24 cellular contexts compared by ENCODE assay signal in the genomic region with DNA sequence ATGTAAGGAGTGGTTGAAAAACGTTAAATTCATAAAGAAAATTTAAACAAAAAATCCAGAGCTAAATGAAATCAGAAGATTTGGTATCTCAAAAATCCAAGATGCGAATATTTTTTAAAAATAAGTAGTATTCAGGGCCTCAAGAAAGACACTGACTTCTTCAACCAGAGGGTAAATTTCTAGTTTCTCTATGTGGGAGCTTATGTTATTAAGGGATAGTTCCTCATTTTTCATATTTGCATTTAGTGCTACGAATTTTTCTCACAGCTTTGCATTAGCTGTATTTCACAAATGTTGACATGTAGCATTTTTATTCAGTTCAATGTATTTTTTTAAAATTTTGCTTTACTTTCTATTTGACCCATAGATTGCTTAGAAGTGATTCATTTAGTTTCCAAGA.
DNase-seq lines count a peak whose midpoint lies in the region; ATAC-seq and TF ChIP-seq lines count a peak whose summit lies in the region.
"Had no signal": no experiment of that assay in that cellular context is flagged by ENCODE, and none has a peak within 500 bp of the region (broad histone marks: within the 10 kb centered on the region; RNA-seq: fewer than 3 reads in every experiment).

No MANE protein-coding gene starts in this region.

- no peaks in the 10 kb centered on the region for H3K36me3 Mint-ChIP-seq in stimulated activated memory B cell treated with anti-CD40 and anti-IgM and Interleukin-4, amounts not matched to agents 10 μg/mL and 1 μg/mL and 100 μg/mL, for 72 hours

- DNase-seq in NAMALWA (ENCODE audit: low spot score) (peak; percentile 16), retina (no peak), gastrocnemius medialis (no peak), uterus (no peak)
- DNase-seq: CD4-positive, alpha-beta T cell; COR-L47; DMS 273 treated with DMSO at 0.1 percent for 48 hours; DMS79 treated with DMSO at 0.1 percent for 48 hours; H7; HFFc6; NCI-H1092 treated with DMSO at 0.1 percent for 48 hours; NCI-H1436 treated with DMSO at 0.1 percent for 48 hours; NCI-H2029; NCI-H345; NCI-H524; NCI-H774; PC-3; Right ventricle myocardium superior had no signal

- H3K9me3 ChIP-seq in gastrocnemius medialis (no peaks in the 10 kb centered on the region), uterus (no peaks in the 10 kb centered on the region)
- H3K9me3 ChIP-seq: BLaER1 had no signal

- intact Hi-C loops in gastrocnemius medialis (cut with DNase I; ENCODE audit: low total_unique reads), result no loop called here
- intact Hi-C loops in uterus (cut with DNase I; ENCODE audit: low total_unique reads), result no loop called here

- H3K4me1 ChIP-seq in gastrocnemius medialis (no peaks in the 10 kb centered on the region), uterus (no peaks in the 10 kb centered on the region)
- H3K4me1 ChIP-seq: BLaER1 had no signal

- TF ChIP-seq CTCF in gastrocnemius medialis (IDR thresholded peaks at IDR 0.05 in 4 of 5, conservative IDR thresholded peaks at IDR 0.05 in 1 of 5) (no peak), uterus (IDR thresholded peaks at IDR 0.05) (no peak)

- H3K9me3 Mint-ChIP-seq in stimulated activated memory B cell treated with anti-CD40 and anti-IgM and Interleukin-4, amounts not matched to agents 10 μg/mL and 1 μg/mL and 100 μg/mL, for 72 hours, result no peaks in the 10 kb centered on the region
- H3K9me3 Mint-ChIP-seq: CD4-positive, alpha-beta T cell; T-helper 1 cell treated with Interleukin-12 subunit alpha and Interleukin-12 subunit beta and Interleukin-4 antibody, amounts not matched to agents 30 μg/mL and 1 μg/mL, for 36 hours had no signal

- H3K4me3 ChIP-seq in gastrocnemius medialis (no peak overlapping the region), uterus (no peak overlapping the region)
- H3K4me3 ChIP-seq: BLaER1, K562 had no signal

- H3K27ac Mint-ChIP-seq in stimulated activated memory B cell treated with anti-CD40 and anti-IgM and Interleukin-4, amounts not matched to agents 10 μg/mL and 1 μg/mL and 100 μg/mL, for 72 hours, result peak overlapping the region; percentile 64
- H3K27ac Mint-ChIP-seq: CD4-positive, alpha-beta T cell; HFFc6; T-helper 1 cell treated with Interleukin-12 subunit alpha and Interleukin-12 subunit beta and Interleukin-4 antibody, amounts not matched to agents 30 μg/mL and 1 μg/mL, for 36 hours had no signal

- H3K4me3 Mint-ChIP-seq in stimulated activated memory B cell treated with anti-CD40 and anti-IgM and Interleukin-4, amounts not matched to agents 10 μg/mL and 1 μg/mL and 100 μg/mL, for 72 hours, result no peak overlapping the region
- H3K4me3 Mint-ChIP-seq: CD4-positive, alpha-beta T cell; HFFc6; T-helper 1 cell treated with Interleukin-12 subunit alpha and Interleukin-12 subunit beta and Interleukin-4 antibody, amounts not matched to agents 30 μg/mL and 1 μg/mL, for 36 hours had no signal

- no peaks in the 10 kb centered on the region for H3K36me3 ChIP-seq in gastrocnemius medialis
- H3K36me3 ChIP-seq in uterus, result no peaks in the 10 kb centered on the region
- H3K36me3 ChIP-seq: BLaER1 had no signal

- in situ Hi-C loops in gastrocnemius medialis (cut with MboI; ENCODE audit: low sequenced_read_pairs in 4 of 4), result no loop called here

- peaks cover 40% of the 10 kb centered on the region for H3K4me1 Mint-ChIP-seq in stimulated activated memory B cell treated with anti-CD40 and anti-IgM and Interleukin-4, amounts not matched to agents 10 μg/mL and 1 μg/mL and 100 μg/mL, for 72 hours

- TF ChIP-seq POLR2A in gastrocnemius medialis (IDR thresholded peaks at IDR 0.05) (no peak), uterus (IDR thresholded peaks at IDR 0.05) (no peak)

- H3K27me3 ChIP-seq in gastrocnemius medialis, result no peaks in the 10 kb centered on the region
- no peaks in the 10 kb centered on the region for H3K27me3 ChIP-seq in uterus
- H3K27me3 ChIP-seq: BLaER1 had no signal

- H3K27ac ChIP-seq in gastrocnemius medialis, result no peak overlapping the region
- no peak overlapping the region for H3K27ac ChIP-seq in uterus
- H3K27ac ChIP-seq: BLaER1 had no signal

- ATAC-seq in GM18519 (IDR thresholded peaks at IDR 0.05; ENCODE audit: low FRiP score, unreplicated experiment) (peak; percentile 44), HG02884 (IDR thresholded peaks at IDR 0.05; ENCODE audit: unreplicated experiment) (peak; percentile 51), gastrocnemius medialis (no peak)
- ATAC-seq in stimulated activated memory B cell treated with anti-CD40 and anti-IgM and Interleukin-4, amounts not matched to agents 10 μg/mL and 1 μg/mL and 100 μg/mL, for 72 hours, result no peak
- ATAC-seq: K562, PC-3 had no signal

- H3K27me3 Mint-ChIP-seq in stimulated activated memory B cell treated with anti-CD40 and anti-IgM and Interleukin-4, amounts not matched to agents 10 μg/mL and 1 μg/mL and 100 μg/mL, for 72 hours, result no peaks in the 10 kb centered on the region
- H3K27me3 Mint-ChIP-seq: CD4-positive, alpha-beta T cell had no signal

Comparison
In these comparisons a context has a peak if more than half of its experiments do, and no peak if none do; other contexts are left out.
1. ATAC-seq: peak in GM18519 (single experiment) and HG02884 (single experiment); none in stimulated activated memory B cell treated with anti-CD40 and anti-IgM and Interleukin-4, amounts not matched to agents 10 μg/mL and 1 μg/mL and 100 μg/mL, for 72 hours (single experiment) and gastrocnemius medialis (0 of 2).